In the genomic region with DNA sequence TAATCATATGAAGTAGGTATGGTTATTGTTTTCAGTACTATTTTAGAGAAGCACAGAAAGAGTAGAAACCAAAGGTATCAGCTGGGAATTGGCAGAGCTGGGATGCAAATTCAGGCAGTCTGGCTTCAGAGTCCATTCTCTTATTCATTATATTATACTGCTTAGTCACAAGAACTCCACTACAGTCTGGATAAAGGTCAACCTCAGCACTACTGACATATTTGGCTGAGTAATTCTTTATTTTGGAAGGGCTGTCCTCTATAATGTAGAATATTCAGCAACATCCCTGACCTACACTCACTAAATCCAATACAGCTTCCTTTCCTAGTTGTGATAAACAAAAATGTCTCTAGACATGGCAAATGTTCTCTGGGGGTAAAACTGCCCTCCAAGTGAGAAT, we compare ENCODE assay signal across 19 cellular contexts. TPM values are rescaled to one million over a fixed set of nuclear protein-coding genes. Genes with fewer than 3 reads are reported as not detected.
DNase-seq lines count a peak whose midpoint lies in the region; ATAC-seq, FAIRE-seq and TF ChIP-seq lines count a peak whose summit lies in the region.
"Had no signal": no experiment of that assay in that cellular context is flagged by ENCODE, and none has a peak within 500 bp of the region (broad histone marks: within the 10 kb centered on the region; RNA-seq: fewer than 3 reads in every experiment).

No MANE protein-coding gene starts in this region.

- TF ChIP-seq POLR2A in endothelial cell of umbilical vein (IDR thresholded peaks at IDR 0.05; ENCODE audit: low read depth, low read length): no peak
- TF ChIP-seq POLR2A in right lobe of liver (IDR thresholded peaks at IDR 0.05): no peak
- TF ChIP-seq POLR2A in GM12892 (IDR thresholded peaks at IDR 0.05; ENCODE audit: low read depth, low read length): no peak

- H3K4me1 ChIP-seq in endothelial cell of umbilical vein (ENCODE audit: control insufficient read depth, extremely low read depth, insufficient read depth, low read length): peaks cover 7% of the 10 kb centered on the region
- peaks cover 0 to 26% (median 3%) of the 10 kb centered on the region in 4 donors for H3K4me1 ChIP-seq in right lobe of liver
- H3K4me1 ChIP-seq: parathyroid adenoma had no signal

- H3K27ac ChIP-seq in endothelial cell of umbilical vein (ENCODE audit: insufficient read depth, low read depth, low read length) (no peak overlapping the region), right lobe of liver (no peak overlapping the region)
- H3K27ac ChIP-seq: KMS-11, parathyroid adenoma had no signal

- FAIRE-seq in endothelial cell of umbilical vein (lab: Jason Lieb, UNC) (no peak), GM12892 (lab: Jason Lieb, UNC) (no peak)

- dilution Hi-C loops in endothelial cell of umbilical vein (cut with MboI; ENCODE audit: extremely low pct_ligation_motif_present, low sequenced_read_pairs): no loop called here

- ATAC-seq in right lobe of liver (peak; percentile 91 to 98 (median 94)), HG02973 (IDR thresholded peaks at IDR 0.05; ENCODE audit: unreplicated experiment) (no peak)
- ATAC-seq: activated CD4-positive, alpha-beta T cell treated with anti-CD3 and anti-CD28 coated beads for 36 hours; activated naive CD4-positive, alpha-beta T cell treated with anti-CD3 and anti-CD28 coated beads, Interleukin-2, amount 50 U/mL, for 72 hours had no signal

- H3K79me2 ChIP-seq in endothelial cell of umbilical vein (ENCODE audit: control insufficient read depth, insufficient read depth, low read length): no peaks in the 10 kb centered on the region
- H3K79me2 ChIP-seq: parathyroid adenoma had no signal

- H3K27me3 ChIP-seq in endothelial cell of umbilical vein (ENCODE audit: control insufficient read depth in 2 of 2, insufficient read depth in 2 of 2, low read length in 2 of 2) (no peaks in the 10 kb centered on the region), right lobe of liver (no peaks in the 10 kb centered on the region)

- no TSS peak for BruUV-seq in endothelial cell of umbilical vein (replicated peaks; lab: Mats Ljungman, UMichigan)

- DNase-seq in AG08395 (ENCODE audit: low spot score): peak; percentile 68
- peak; percentile 66 for DNase-seq in M059J (ENCODE audit: low read depth)
- peak; percentile 10 for DNase-seq in endothelial cell of umbilical vein (ENCODE audit: low read depth, low spot score)
- DNase-seq in right lobe of liver: no peak
- DNase-seq in GM12892 (ENCODE audit: insufficient read length): no peak
- no peak for DNase-seq in amygdala (lab: John Stamatoyannopoulos, UW)
- DNase-seq in NCI-H128 (lab: John Stamatoyannopoulos, UW; ENCODE audit: unreplicated experiment): no peak
- DNase-seq: activated CD4-positive, alpha-beta T cell treated with anti-CD3 and anti-CD28 coated beads for 36 hours; Caco-2; central memory CD4-positive, alpha-beta T cell; endodermal cell; NCI-H1417 treated with DMSO at 0.1 percent for 48 hours; NCI-H226; stimulated activated CD4-positive, alpha-beta T cell treated with anti-CD3 and anti-CD28 coated beads, Interleukin-12 subunit alpha, Interleukin-12 subunit beta, amount 100 ng/mL, for 4 hours; stimulated activated naive CD4-positive, alpha-beta T cell treated with Interleukin-2 at 50 U/mL for 16 hours had no signal

- CTCF ChIA-PET in endothelial cell of umbilical vein (lab: Charles Lee): interaction anchor here (2.4 kb wide), 1 partner anchor 18 kb away, joined by 12 read pairs; no protein-coding TSS in a partner anchor

- H3K4me3 ChIP-seq in endothelial cell of umbilical vein (replicated peaks in 1 of 3; ENCODE audit: insufficient read depth in 1 of 3, low read depth in 1 of 3, low read length in 3 of 3): no peak overlapping the region
- no peak overlapping the region for H3K4me3 ChIP-seq in right lobe of liver

- H3K9me3 ChIP-seq in endothelial cell of umbilical vein (replicated peaks; ENCODE audit: control insufficient read depth, insufficient read depth, low read length): no peaks in the 10 kb centered on the region
- no peaks in the 10 kb centered on the region for H3K9me3 ChIP-seq in right lobe of liver

- H3K9me1 ChIP-seq in endothelial cell of umbilical vein (replicated peaks; ENCODE audit: control insufficient read depth, extremely low read depth, insufficient read depth, low read length): no peaks in the 10 kb centered on the region

- no peak overlapping the region for H3K4me2 ChIP-seq in endothelial cell of umbilical vein (ENCODE audit: insufficient read depth, low read length)
- H3K4me2 ChIP-seq: KMS-11 had no signal

- no peak for TF ChIP-seq CTCF in endothelial cell of umbilical vein (IDR thresholded peaks at IDR 0.05; ENCODE audit: extremely low read depth in 1 of 2, insufficient read depth in 1 of 2, low read depth in 1 of 2, low read length in 2 of 2)
- TF ChIP-seq CTCF in right lobe of liver (IDR thresholded peaks at IDR 0.05): no peak

- POLR2A ChIA-PET in endothelial cell of umbilical vein (lab: Charles Lee): interaction anchor here (0.7 kb wide), 1 partner anchor 21 kb away, joined by 8 read pairs; no protein-coding TSS in a partner anchor

- H2AFZ ChIP-seq in endothelial cell of umbilical vein (ENCODE audit: low read depth, low read length): no peak overlapping the region
- H2AFZ ChIP-seq: parathyroid adenoma had no signal

- intact Hi-C loops in endothelial cell of umbilical vein (cut with micrococcal nuclease): no loop called here
- intact Hi-C loops in right lobe of liver (cut with DNase I): no loop called here

- no peaks in the 10 kb centered on the region for H4K20me1 ChIP-seq in endothelial cell of umbilical vein (replicated peaks; ENCODE audit: control insufficient read depth, extremely low read depth, insufficient read depth, low read length)

- H3K36me3 ChIP-seq in endothelial cell of umbilical vein (ENCODE audit: control insufficient read depth in 2 of 2, extremely low read depth in 1 of 2, insufficient read depth in 2 of 2, low read length in 2 of 2) (peaks cover 0 to 2% of the 10 kb centered on the region in 2 experiments), right lobe of liver (no peaks in the 10 kb centered on the region)

- H3K9ac ChIP-seq in endothelial cell of umbilical vein (replicated peaks; ENCODE audit: extremely low read depth, insufficient read depth, low read length): no peak overlapping the region
- H3K9ac ChIP-seq: KMS-11, parathyroid adenoma had no signal

TF ChIP-seq in endothelial cell of umbilical vein, 7 proteins besides CTCF, POLR2A, EP300 and RAD21:
- TF ChIP-seq MYC (IDR thresholded peaks at IDR 0.05; ENCODE audit: low read depth, low read length) (no peak), FOS (IDR thresholded peaks at IDR 0.05; ENCODE audit: borderline replicate concordance, insufficient read depth, low read length) (no peak), GATA2 (IDR thresholded peaks at IDR 0.05; ENCODE audit: insufficient read depth, insufficient read length, low read depth, low read length) (no peak), EZH2 (IDR thresholded peaks at IDR 0.05; ENCODE audit: borderline replicate concordance, low read depth, low read length, severe bottlenecking) (no peak), JUN (IDR thresholded peaks at IDR 0.05; ENCODE audit: borderline replicate concordance, insufficient read depth, insufficient read length, low read depth) (no peak), POLR2AphosphoS5 (IDR thresholded peaks at IDR 0.05; ENCODE audit: insufficient read depth, low read depth, low read length) (no peak)
- TF ChIP-seq, protein P1, sequence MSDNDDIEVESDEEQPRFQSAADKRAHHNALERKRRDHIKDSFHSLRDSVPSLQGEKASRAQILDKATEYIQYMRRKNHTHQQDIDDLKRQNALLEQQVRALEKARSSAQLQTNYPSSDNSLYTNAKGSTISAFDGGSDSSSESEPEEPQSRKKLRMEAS (IDR thresholded peaks at IDR 0.05; ENCODE audit: insufficient read depth, insufficient read length): no peak
TF ChIP-seq in endothelial cell of umbilical vein: peak in this region for 0.

RNA-seq across cellular contexts. Expression of a gene that starts 37.6 kb away (rescaled TPM):
- 4.7 and 9.0 TPM in 2 replicates for total RNA-seq in M059J (2014; rRNA removed; shearing (Covaris generic))
- 22.5 and 23.6 TPM in 2 replicates for total RNA-seq in endothelial cell of umbilical vein
- polyA plus RNA-seq in endothelial cell of umbilical vein: 35.9 and 37.4 TPM in 2 replicates
- polyA plus RNA-seq in endothelial cell of umbilical vein (2011; cell fraction: cytosol; rRNA removed): 15.6 and 34.0 TPM in 2 replicates
- polyA plus RNA-seq in endothelial cell of umbilical vein (2011; cell fraction: nucleus; rRNA removed): 16.1 and 18.9 TPM in 2 replicates
- 14.7 and 21.5 TPM in 2 replicates for polyA plus RNA-seq in endothelial cell of umbilical vein (2012)
- polyA minus RNA-seq in endothelial cell of umbilical vein: 14.1 and 17.7 TPM in 2 replicates
- polyA minus RNA-seq in endothelial cell of umbilical vein (2011; cell fraction: cytosol; rRNA and poly(A)+ RNA removed): 3.5 TPM
- polyA minus RNA-seq in endothelial cell of umbilical vein (2011; cell fraction: nucleus; rRNA and poly(A)+ RNA removed): 23.7 and 42.1 TPM in 2 replicates
- 1 to 10 TPM in 5 of 6 experiments, under 1 TPM in 1; 0.84 to 4.4 (median 2.9) TPM for total RNA-seq in right lobe of liver
- 1.0 TPM for polyA plus RNA-seq in GM12892 (2012; ENCODE audit: missing spikeins)

RNA-seq across cellular contexts. Expression of a gene that starts 38.5 kb away (rescaled TPM):
- total RNA-seq in M059J (2014; rRNA removed; shearing (Covaris generic)): 13.6 and 16.7 TPM in 2 replicates
- total RNA-seq in endothelial cell of umbilical vein (11.7 and 14.2 TPM in 2 replicates), right lobe of liver (1 to 10 TPM; 5.6 to 9.2 (median 7.0) TPM)
- polyA plus RNA-seq in endothelial cell of umbilical vein: 1.4 and 2.2 TPM in 2 replicates
- 3.4 and 3.6 TPM in 2 replicates for polyA plus RNA-seq in endothelial cell of umbilical vein (2011; cell fraction: cytosol; rRNA removed)
- polyA plus RNA-seq in endothelial cell of umbilical vein (2011; cell fraction: nucleus; rRNA removed): 8.6 and 9.5 TPM in 2 replicates
- 9.5 and 12.2 TPM in 2 replicates for polyA plus RNA-seq in endothelial cell of umbilical vein (2012)
- 3.6 and 4.6 TPM in 2 replicates for polyA minus RNA-seq in endothelial cell of umbilical vein
- 12.0 TPM for polyA minus RNA-seq in endothelial cell of umbilical vein (2011; cell fraction: cytosol; rRNA and poly(A)+ RNA removed)
- 4.8 and 8.8 TPM in 2 replicates for polyA minus RNA-seq in endothelial cell of umbilical vein (2011; cell fraction: nucleus; rRNA and poly(A)+ RNA removed)
- 13.1 TPM for polyA plus RNA-seq in GM12892 (2012; ENCODE audit: missing spikeins)

Comparison
In these comparisons a context has a peak if more than half of its experiments do, and no peak if none do; other contexts are left out.
1. DNase-seq: peak in AG08395 (single experiment), M059J (single experiment) and endothelial cell of umbilical vein (single experiment); none in right lobe of liver (0 of 3), GM12892 (single experiment), amygdala (0 of 56) and NCI-H128 (single experiment).